ENCODE assay signal across 17 cellular contexts in genomic region chr7:6011541-6011940, GRCh38. TPM values are rescaled to one million over a fixed set of nuclear protein-coding genes. Genes with fewer than 3 reads are reported as not detected.
DNase-seq lines count a peak whose midpoint lies in the region; ATAC-seq, FAIRE-seq and TF ChIP-seq lines count a peak whose summit lies in the region.
"Had no signal": no experiment of that assay in that cellular context is flagged by ENCODE, and none has a peak within 500 bp of the region (broad histone marks: within the 10 kb centered on the region; RNA-seq: fewer than 3 reads in every experiment).

No MANE protein-coding gene starts in this region.

- H4K20me1 ChIP-seq in HCT116 (ENCODE audit: insufficient read depth), result no peaks in the 10 kb centered on the region
- H4K20me1 ChIP-seq in GM12878 (ENCODE audit: control insufficient read depth, insufficient read depth), result no peaks in the 10 kb centered on the region

- H3K4me1 Mint-ChIP-seq in natural killer cell treated with Interleukin-12 subunit alpha and Interleukin-12 subunit beta and Interleukin-15 and Interleukin-18, amount 100 ng/mL, for 72 hours (ENCODE audit: low read depth in 2 of 2), result peaks cover 24 to 29% of the 10 kb centered on the region in 2 donors
- H3K4me1 Mint-ChIP-seq in T-cell, result peaks cover 31 to 46% (median 34%) of the 10 kb centered on the region in 3 donors

- H3K4me2 ChIP-seq in HCT116 (ENCODE audit: low read length) (no peak overlapping the region), GM12878 (ENCODE audit: control insufficient read depth, insufficient read depth) (peak overlapping the region; percentile 29)

- peaks cover 26% of the 10 kb centered on the region for H3K4me1 ChIP-seq in A673 (ENCODE audit: insufficient read depth, low read length, poor library complexity, severe bottlenecking)
- peaks cover 18 to 23% of the 10 kb centered on the region in 2 experiments; a peak in 3 of 4 replicates for H3K4me1 ChIP-seq in HCT116 (ENCODE audit: control insufficient read depth in 1 of 2, insufficient read depth in 2 of 2, low read length in 2 of 2)
- H3K4me1 ChIP-seq in GM12878 (ENCODE audit: control insufficient read depth, insufficient read depth, low read length), result peaks cover 12% of the 10 kb centered on the region

- no peak for DNase-seq in A673 (ENCODE audit: low spot score)
- no peak for DNase-seq in HCT116 (ENCODE audit: low read depth, low spot score)
- DNase-seq in GM12878 (ENCODE audit: low read depth, low spot score), result no peak
- no peak for DNase-seq in natural killer cell treated with Interleukin-12 subunit alpha and Interleukin-12 subunit beta and Interleukin-15 and Interleukin-18, amount 100 ng/mL, for 72 hours (ENCODE audit: low spot score)
- DNase-seq in foreskin melanocyte, result no peak
- DNase-seq in stimulated activated CD4-positive, alpha-beta T cell treated with anti-CD3 and anti-CD28 coated beads, Interleukin-15, amount 100 ng/mL, for 24 hours, result no peak
- DNase-seq in H7, result no peak
- DNase-seq in T-cell, result no peak
- DNase-seq: activated CD4-positive, alpha-beta T cell treated with anti-CD3 and anti-CD28 coated beads for 48 hours; activated naive CD4-positive, alpha-beta T cell treated with Interleukin-2 at 50 U/mL for 16 hours; mesendoderm; OCI-M1; posterior cingulate gyrus; stimulated activated CD4-positive, alpha-beta T cell treated with anti-CD3 and anti-CD28 coated beads, Interleukin-1b, Interleukin-23, amount 100 ng/mL, for 48 hours had no signal

- H3K27ac ChIP-seq in A673 (ENCODE audit: low read depth, low read length, poor library complexity, severe bottlenecking), result no peak overlapping the region
- H3K27ac ChIP-seq in HCT116 (ENCODE audit: low read depth, low read length), result no peak overlapping the region
- H3K27ac ChIP-seq in GM12878 (ENCODE audit: control insufficient read depth, insufficient read depth), result no peak overlapping the region
- H3K27ac ChIP-seq: BLaER1 had no signal

- intact Hi-C loops in A673 (cut with micrococcal nuclease; ENCODE audit: unreplicated experiment) (no loop called here), HCT116 (cut with micrococcal nuclease) (no loop called here), GM12878 (cut with micrococcal nuclease; ENCODE audit: unreplicated experiment) (no loop called here)

- peaks cover 25% of the 10 kb centered on the region for H3K36me3 ChIP-seq in A673 (ENCODE audit: insufficient read depth, low read length, poor library complexity, severe bottlenecking)
- H3K36me3 ChIP-seq in HCT116 (ENCODE audit: control insufficient read depth in 1 of 2, insufficient read depth in 2 of 2, low read length in 2 of 2), result peaks cover 5 to 21% of the 10 kb centered on the region in 2 experiments; a peak in 2 of 4 replicates
- no peaks in the 10 kb centered on the region; a peak in 1 of 4 replicates for H3K36me3 ChIP-seq in GM12878 (ENCODE audit: control insufficient read depth in 2 of 2, insufficient read depth in 2 of 2, low read length in 1 of 2)
- peaks cover 15% of the 10 kb centered on the region for H3K36me3 ChIP-seq in H7 (replicated peaks; ENCODE audit: control insufficient read depth, insufficient read depth, low read length)

- H3K4me3 ChIP-seq in A673 (ENCODE audit: low read depth, low read length, poor library complexity, severe bottlenecking), result no peak overlapping the region
- H3K4me3 ChIP-seq in HCT116 (replicated peaks in 1 of 2; ENCODE audit: low read depth in 1 of 2, low read length in 2 of 2), result no peak overlapping the region
- H3K4me3 ChIP-seq in GM12878, result peak overlapping the region; percentile 22; the same call in 1 of the 2 replicates
- H3K4me3 ChIP-seq in H7 (ENCODE audit: insufficient read depth, low read depth, low read length), result no peak overlapping the region
- H3K4me3 ChIP-seq: BLaER1 had no signal

- in situ Hi-C loops in GM12878 (cut with MboI), result no loop called here

- 45% methylated on average over 2 of the region's 2 CpGs for WGBS in GM12878 (ENCODE audit: insufficient coverage, insufficient replicate concordance, low lambda C conversion rate, missing lambda C conversion rate)

- ATAC-seq in HCT116 (no peak), GM12878 (no peak), T-cell (replicated peaks in 1 of 4) (no peak)
- no peak for ATAC-seq in natural killer cell treated with Interleukin-12 subunit alpha and Interleukin-12 subunit beta and Interleukin-15 and Interleukin-18, amount 100 ng/mL, for 72 hours

- RAD21 ChIA-PET in HCT116 (lab: Charles Lee; ENCODE audit: low non-redundant PET in 1 of 2, low total read pairs in 2 of 2, uncharacterized antibody in 2 of 2, unreplicated experiment in 2 of 2) (no interaction called here), GM12878 (lab: Charles Lee; ENCODE audit: unreplicated experiment) (no interaction called here)

- peaks cover 5% of the 10 kb centered on the region for H3K36me3 Mint-ChIP-seq in natural killer cell treated with Interleukin-12 subunit alpha and Interleukin-12 subunit beta and Interleukin-15 and Interleukin-18, amount 100 ng/mL, for 72 hours
- peaks cover 6% of the 10 kb centered on the region for H3K36me3 Mint-ChIP-seq in T-cell

- POLR2A ChIA-PET in A673 (lab: Charles Lee; ENCODE audit: low non-redundant PET) (no interaction called here), HCT116 (lab: Charles Lee) (no interaction called here), GM12878 (lab: Charles Lee) (no interaction called here), T-cell (lab: Charles Lee) (no interaction called here)

- TF ChIP-seq EP300 in GM12878 (IDR thresholded peaks at IDR 0.05; ENCODE audit: borderline replicate concordance in 1 of 2, control insufficient read depth in 1 of 2, low read depth in 2 of 2, low read length in 2 of 2), result no peak

- no peak overlapping the region for H2AFZ ChIP-seq in HCT116 (ENCODE audit: low read depth, low read length, poor library complexity, severe bottlenecking)
- H2AFZ ChIP-seq in GM12878 (ENCODE audit: control insufficient read depth, low read depth, low read length), result no peak overlapping the region

- H3K27me3 ChIP-seq in A673 (replicated peaks; ENCODE audit: insufficient read depth, low read depth, low read length, poor library complexity) (no peaks in the 10 kb centered on the region), HCT116 (ENCODE audit: insufficient read depth, low read length) (no peaks in the 10 kb centered on the region), GM12878 (replicated peaks in 1 of 2; ENCODE audit: control insufficient read depth in 2 of 2, insufficient read depth in 2 of 2, low read length in 1 of 2) (no peaks in the 10 kb centered on the region), H7 (ENCODE audit: control insufficient read depth, insufficient read depth, low read length) (no peaks in the 10 kb centered on the region)
- H3K27me3 ChIP-seq: BLaER1 had no signal

- no peaks in the 10 kb centered on the region for H3K9me3 Mint-ChIP-seq in natural killer cell treated with Interleukin-12 subunit alpha and Interleukin-12 subunit beta and Interleukin-15 and Interleukin-18, amount 100 ng/mL, for 72 hours
- H3K9me3 Mint-ChIP-seq in T-cell, result no peaks in the 10 kb centered on the region

- no peak for FAIRE-seq in GM12878 (lab: Jason Lieb, UNC)
- FAIRE-seq: colon had no signal

- H3K9me2 ChIP-seq in HCT116 (ENCODE audit: insufficient read depth), result no peaks in the 10 kb centered on the region

- peak overlapping the region; percentile 73 to 87 for H3K27ac Mint-ChIP-seq in natural killer cell treated with Interleukin-12 subunit alpha and Interleukin-12 subunit beta and Interleukin-15 and Interleukin-18, amount 100 ng/mL, for 72 hours
- no peak overlapping the region for H3K27ac Mint-ChIP-seq in T-cell

- no peak for TF ChIP-seq POLR2A in HCT116 (IDR thresholded peaks at IDR 0.05; ENCODE audit: borderline replicate concordance, extremely low read depth, insufficient read depth, insufficient read length)
- TF ChIP-seq POLR2A in GM12878 (IDR thresholded peaks at IDR 0.05; ENCODE audit: low read depth, low read length), result no peak

- H3K4me3 Mint-ChIP-seq in natural killer cell treated with Interleukin-12 subunit alpha and Interleukin-12 subunit beta and Interleukin-15 and Interleukin-18, amount 100 ng/mL, for 72 hours, result peak overlapping the region; percentile 93
- H3K4me3 Mint-ChIP-seq in T-cell, result no peak overlapping the region

- no peak overlapping the region for H3K9ac ChIP-seq in HCT116 (ENCODE audit: low read length)
- H3K9ac ChIP-seq in GM12878 (ENCODE audit: control insufficient read depth, insufficient read depth, low read length), result no peak overlapping the region
- H3K9ac ChIP-seq: BLaER1 had no signal

- TF ChIP-seq CTCF in A673 (conservative IDR thresholded peaks at IDR 0.05; ENCODE audit: low read depth, low read length), result no peak
- TF ChIP-seq CTCF in HCT116 (IDR thresholded peaks at IDR 0.05 in 2 of 3, conservative IDR thresholded peaks at IDR 0.05 in 1 of 3; ENCODE audit: borderline replicate concordance in 1 of 3, insufficient read depth in 1 of 3, low read depth in 2 of 3, low read length in 2 of 3), result no peak
- TF ChIP-seq CTCF in GM12878 (IDR thresholded peaks at IDR 0.05 in 2 of 3, conservative IDR thresholded peaks at IDR 0.05 in 1 of 3; ENCODE audit: control insufficient read depth in 2 of 3, extremely low read depth in 1 of 3, insufficient read depth in 1 of 3, low read depth in 3 of 3, low read length in 3 of 3), result no peak

- TF ChIP-seq RAD21 in HCT116 (IDR thresholded peaks at IDR 0.05; ENCODE audit: low read depth), result no peak
- TF ChIP-seq RAD21 in GM12878 (IDR thresholded peaks at IDR 0.05; ENCODE audit: insufficient read depth, low read depth, low read length), result no peak

- H3K27me3 Mint-ChIP-seq in natural killer cell treated with Interleukin-12 subunit alpha and Interleukin-12 subunit beta and Interleukin-15 and Interleukin-18, amount 100 ng/mL, for 72 hours, result no peaks in the 10 kb centered on the region
- H3K27me3 Mint-ChIP-seq in T-cell, result no peaks in the 10 kb centered on the region

- CTCF ChIA-PET in A673 (lab: Charles Lee), result no interaction called here
- CTCF ChIA-PET in HCT116 (lab: Charles Lee), result no interaction called here
- CTCF ChIA-PET in GM12878 (lab: Yijun Ruan, JAX), result interaction anchor here (1.1 kb wide), 1 partner anchor 46 kb away, joined by 4 read pairs; no protein-coding TSS in a partner anchor
- CTCF ChIA-PET in T-cell (lab: Charles Lee), result no interaction called here

- SMC1A ChIA-PET in GM12878 (lab: Charles Lee; ENCODE audit: uncharacterized antibody, unreplicated experiment), result no interaction called here

- H3K79me2 ChIP-seq in HCT116 (ENCODE audit: insufficient read depth, low read length), result peaks cover 57% of the 10 kb centered on the region
- peaks cover 40% of the 10 kb centered on the region for H3K79me2 ChIP-seq in GM12878 (ENCODE audit: control insufficient read depth, insufficient read depth, low read length)

- no peaks in the 10 kb centered on the region for H3K9me3 ChIP-seq in A673 (ENCODE audit: low read depth, low read length, poor library complexity, severe bottlenecking)
- H3K9me3 ChIP-seq in HCT116 (ENCODE audit: control insufficient read depth in 1 of 2, insufficient read depth in 1 of 2, low read depth in 1 of 2, low read length in 2 of 2), result no peaks in the 10 kb centered on the region
- H3K9me3 ChIP-seq in GM12878 (replicated peaks; ENCODE audit: control insufficient read depth, insufficient read depth, low read length), result 0 out of 3 replicates have a peak, but pooled peaks cover 2% of the 10 kb centered on the region
- H3K9me3 ChIP-seq: BLaER1 had no signal

- BruUV-seq in A673 (replicated peaks; lab: Mats Ljungman, UMichigan) (TSS peak; percentile 35), HCT116 (replicated peaks; lab: Mats Ljungman, UMichigan) (TSS peak; percentile 52), GM12878 (replicated peaks; lab: Mats Ljungman, UMichigan) (TSS peak; percentile 64)

RNA-seq across cellular contexts. Expression of gene AIMP2, which starts 2.5 kb away (rescaled TPM):
- 87.4 and 90.1 TPM in 2 replicates for total RNA-seq in A673 (2021)
- 61.8 TPM for total RNA-seq in HCT116 (2021; ENCODE audit: unreplicated experiment)
- 37.6 and 39.6 TPM in 2 replicates for polyA plus RNA-seq in HCT116 (2012)
- 13.2 and 13.4 TPM in 2 replicates for total RNA-seq in GM12878 (2013; cell fraction: nucleolus; rRNA removed)
- total RNA-seq in GM12878 (2014; rRNA removed), result 82.3 and 94.3 TPM in 2 replicates
- total RNA-seq in GM12878 (2014; rRNA removed; fragmentation: Illumina TruSeq; extraction: Trizol), result 57.2 and 59.9 TPM in 2 replicates
- 61.0 and 61.8 TPM in 2 replicates for total RNA-seq in GM12878 (2021)
- polyA plus RNA-seq in GM12878 (2011; ENCODE audit: low read depth), result 19.8 TPM
- polyA plus RNA-seq in GM12878 (2011; rRNA removed), result 40.2 and 52.9 TPM in 2 replicates
- polyA plus RNA-seq in GM12878 (2011; cell fraction: cytosol; rRNA removed), result 70.8 and 80.2 TPM in 2 replicates
- polyA plus RNA-seq in GM12878 (2011; cell fraction: nucleus; rRNA removed), result 26.7 and 41.8 TPM in 2 replicates
- 19.0 and 21.6 TPM in 2 replicates for polyA plus RNA-seq in GM12878 (2012)
- 29.5 and 46.7 TPM in 2 replicates for polyA plus RNA-seq in GM12878 (2014; fragmentation: Illumina TruSeq; extraction: Trizol)
- 10 to 100 TPM; 55.6 to 80.0 TPM for polyA plus RNA-seq in GM12878 (2014; fragmentation: Nextera tagmentation; extraction: Ambion mirVana)
- polyA plus RNA-seq in GM12878 (2014; rRNA removed), result 91.7 and 95.0 TPM in 2 replicates
- 100 to 1,000 TPM; 129 to 130 TPM for polyA plus RNA-seq in GM12878 (2016; fragmentation: Nextera tagmentation; extraction: Ambion mirVana)
- 33.1 and 43.8 TPM in 2 replicates for polyA minus RNA-seq in GM12878 (2011; rRNA and poly(A)+ RNA removed)
- 17.5 and 27.4 TPM in 2 replicates for polyA minus RNA-seq in GM12878 (2011; cell fraction: cytosol; rRNA and poly(A)+ RNA removed)
- 11.0 and 23.6 TPM in 2 replicates for polyA minus RNA-seq in GM12878 (2011; cell fraction: nucleus; rRNA and poly(A)+ RNA removed)
- total RNA-seq in natural killer cell treated with Interleukin-12 subunit alpha and Interleukin-12 subunit beta and Interleukin-15 and Interleukin-18, amount 100 ng/mL, for 72 hours, result 10 to 100 TPM; 38.6 to 74.8 TPM
- total RNA-seq in H7 (2014; rRNA removed; shearing (Covaris generic)), result 90.9 and 100 TPM in 2 replicates
- 10 to 100 TPM in 3 of 5 donors, 1 to 10 TPM in 2; 7.8 to 17.4 (median 14.1) TPM for total RNA-seq in T-cell

RNA-seq across cellular contexts. Expression of gene PMS2, which starts 2.7 kb away (rescaled TPM):
- total RNA-seq in A673 (2021) (14.6 and 16.8 TPM in 2 replicates), HCT116 (2021; ENCODE audit: unreplicated experiment) (27.6 TPM), GM12878 (2014; rRNA removed) (19.6 and 22.9 TPM in 2 replicates), GM12878 (2014; rRNA removed; fragmentation: Illumina TruSeq; extraction: Trizol) (25.4 and 25.5 TPM in 2 replicates), GM12878 (2021) (19.3 and 21.4 TPM in 2 replicates), T-cell (10 to 100 TPM; 13.5 to 21.0 (median 20.0) TPM)
- 11.6 and 15.0 TPM in 2 replicates for polyA plus RNA-seq in HCT116 (2012)
- 52.9 and 53.1 TPM in 2 replicates for total RNA-seq in GM12878 (2013; cell fraction: nucleolus; rRNA removed)
- polyA plus RNA-seq in GM12878 (2011; ENCODE audit: low read depth), result 6.8 TPM
- polyA plus RNA-seq in GM12878 (2011; rRNA removed) (16.8 and 20.5 TPM in 2 replicates), GM12878 (2014; fragmentation: Illumina TruSeq; extraction: Trizol) (19.8 and 23.0 TPM in 2 replicates), GM12878 (2014; fragmentation: Nextera tagmentation; extraction: Ambion mirVana) (1 to 10 TPM; 3.6 to 4.7 TPM), GM12878 (2014; rRNA removed) (13.2 and 14.0 TPM in 2 replicates), GM12878 (2016; fragmentation: Nextera tagmentation; extraction: Ambion mirVana) (10 to 100 TPM; 17.9 to 18.0 TPM)
- polyA plus RNA-seq in GM12878 (2011; cell fraction: cytosol; rRNA removed), result 10.7 and 11.0 TPM in 2 replicates
- polyA plus RNA-seq in GM12878 (2011; cell fraction: nucleus; rRNA removed), result 9.7 and 11.8 TPM in 2 replicates
- 8.9 and 11.5 TPM in 2 replicates for polyA plus RNA-seq in GM12878 (2012)
- 19.5 and 20.5 TPM in 2 replicates for polyA minus RNA-seq in GM12878 (2011; rRNA and poly(A)+ RNA removed)
- 5.2 and 13.9 TPM in 2 replicates for polyA minus RNA-seq in GM12878 (2011; cell fraction: cytosol; rRNA and poly(A)+ RNA removed)
- polyA minus RNA-seq in GM12878 (2011; cell fraction: nucleus; rRNA and poly(A)+ RNA removed), result 8.1 and 13.1 TPM in 2 replicates
- total RNA-seq in natural killer cell treated with Interleukin-12 subunit alpha and Interleukin-12 subunit beta and Interleukin-15 and Interleukin-18, amount 100 ng/mL, for 72 hours, result 10 to 100 TPM; 14.6 to 20.0 TPM
- total RNA-seq in H7 (2014; rRNA removed; shearing (Covaris generic)), result 18.5 and 19.6 TPM in 2 replicates

RNA-seq across cellular contexts. Expression of gene ANKRD61, which starts 19.6 kb away (rescaled TPM):
- 0.98 and 1.1 TPM in 2 replicates for total RNA-seq in A673 (2021)
- 0.17 TPM for total RNA-seq in HCT116 (2021; ENCODE audit: unreplicated experiment)
- polyA plus RNA-seq in HCT116 (2012), result 0.94 and 1.3 TPM in 2 replicates
- 0.33 TPM in 1 of 2 replicates, not detected in the other for total RNA-seq in GM12878 (2013; cell fraction: nucleolus; rRNA removed)
- total RNA-seq in GM12878 (2014; rRNA removed), result 0.11 and 0.16 TPM in 2 replicates
- 0.18 and 0.22 TPM in 2 replicates for total RNA-seq in GM12878 (2014; rRNA removed; fragmentation: Illumina TruSeq; extraction: Trizol)
- total RNA-seq in GM12878 (2021), result 0.18 TPM in 1 of 2 replicates, not detected in the other
- polyA plus RNA-seq in GM12878 (2011; ENCODE audit: low read depth), result 0.52 TPM
- polyA plus RNA-seq in GM12878 (2011; rRNA removed), result 0.18 TPM in 1 of 2 replicates, not detected in the other
- 0.13 and 0.18 TPM in 2 replicates for polyA plus RNA-seq in GM12878 (2011; cell fraction: cytosol; rRNA removed)
- 0.31 and 0.56 TPM in 2 replicates for polyA plus RNA-seq in GM12878 (2011; cell fraction: nucleus; rRNA removed)
- polyA plus RNA-seq in GM12878 (2012), result 0.49 and 0.87 TPM in 2 replicates
- polyA plus RNA-seq in GM12878 (2014; fragmentation: Illumina TruSeq; extraction: Trizol), result 0.34 and 0.35 TPM in 2 replicates
- polyA plus RNA-seq in GM12878 (2014; fragmentation: Nextera tagmentation; extraction: Ambion mirVana), result under 1 TPM; 0.20 to 0.37 TPM
- 0.22 and 0.64 TPM in 2 replicates for polyA plus RNA-seq in GM12878 (2014; rRNA removed)
- polyA plus RNA-seq in GM12878 (2016; fragmentation: Nextera tagmentation; extraction: Ambion mirVana), result under 1 TPM; 0.51 to 0.57 TPM
- polyA minus RNA-seq in GM12878 (2011; rRNA and poly(A)+ RNA removed), result 0.29 and 0.41 TPM in 2 replicates
- not detected in 2 replicates for polyA minus RNA-seq in GM12878 (2011; cell fraction: cytosol; rRNA and poly(A)+ RNA removed)
- polyA minus RNA-seq in GM12878 (2011; cell fraction: nucleus; rRNA and poly(A)+ RNA removed), result not detected in 2 replicates
- total RNA-seq in natural killer cell treated with Interleukin-12 subunit alpha and Interleukin-12 subunit beta and Interleukin-15 and Interleukin-18, amount 100 ng/mL, for 72 hours, result not detected
- total RNA-seq in H7 (2014; rRNA removed; shearing (Covaris generic)), result 0.18 and 0.31 TPM in 2 replicates
- not detected for total RNA-seq in T-cell

RNA-seq across cellular contexts. Expression of gene RSPH10B, which starts 41.1 kb away (rescaled TPM):
- total RNA-seq in A673 (2021) (0.41 and 1.0 TPM in 2 replicates), HCT116 (2021; ENCODE audit: unreplicated experiment) (not detected), GM12878 (2014; rRNA removed) (0.05 TPM in 1 of 2 replicates, not detected in the other), GM12878 (2014; rRNA removed; fragmentation: Illumina TruSeq; extraction: Trizol) (0.23 TPM in 1 of 2 replicates, not detected in the other), GM12878 (2021) (0.35 TPM in 1 of 2 replicates, not detected in the other), T-cell (under 1 TPM in 3 of 5 donors, not detected in 2; 0.56 to 0.90 (median 0.65) TPM)
- 0.04 and 0.16 TPM in 2 replicates for polyA plus RNA-seq in HCT116 (2012)
- total RNA-seq in GM12878 (2013; cell fraction: nucleolus; rRNA removed), result 0.81 TPM in 1 of 2 replicates, not detected in the other
- polyA plus RNA-seq in GM12878 (2011; ENCODE audit: low read depth), result not detected
- polyA plus RNA-seq in GM12878 (2011; rRNA removed) (0.03 TPM in 1 of 2 replicates, not detected in the other), GM12878 (2014; fragmentation: Illumina TruSeq; extraction: Trizol) (not detected in 2 replicates), GM12878 (2014; fragmentation: Nextera tagmentation; extraction: Ambion mirVana) (not detected), GM12878 (2014; rRNA removed) (not detected in 2 replicates), GM12878 (2016; fragmentation: Nextera tagmentation; extraction: Ambion mirVana) (not detected)
- polyA plus RNA-seq in GM12878 (2011; cell fraction: cytosol; rRNA removed), result not detected in 2 replicates
- polyA plus RNA-seq in GM12878 (2011; cell fraction: nucleus; rRNA removed), result 0.15 and 0.27 TPM in 2 replicates
- 0.08 TPM in 1 of 2 replicates, not detected in the other for polyA plus RNA-seq in GM12878 (2012)
- polyA minus RNA-seq in GM12878 (2011; rRNA and poly(A)+ RNA removed), result not detected in 2 replicates
- polyA minus RNA-seq in GM12878 (2011; cell fraction: cytosol; rRNA and poly(A)+ RNA removed), result not detected in 2 replicates
- polyA minus RNA-seq in GM12878 (2011; cell fraction: nucleus; rRNA and poly(A)+ RNA removed), result 0.96 TPM in 1 of 2 replicates, not detected in the other
- 1 to 10 TPM in 1 of 2 donors, under 1 TPM in 1; 0.64 to 1.3 TPM for total RNA-seq in natural killer cell treated with Interleukin-12 subunit alpha and Interleukin-12 subunit beta and Interleukin-15 and Interleukin-18, amount 100 ng/mL, for 72 hours
- not detected in 2 replicates for total RNA-seq in H7 (2014; rRNA removed; shearing (Covaris generic))
- total RNA-seq: HT1080 had no signal

RNA-seq across cellular contexts. Expression of gene EIF2AK1, which starts 47.4 kb away (rescaled TPM):
- total RNA-seq in A673 (2021) (118 and 119 TPM in 2 replicates), HCT116 (2021; ENCODE audit: unreplicated experiment) (141 TPM), GM12878 (2014; rRNA removed) (120 and 141 TPM in 2 replicates), GM12878 (2014; rRNA removed; fragmentation: Illumina TruSeq; extraction: Trizol) (22.4 and 25.3 TPM in 2 replicates), GM12878 (2021) (92.9 and 96.9 TPM in 2 replicates), T-cell (10 to 100 TPM; 55.8 to 82.6 (median 69.9) TPM)
- polyA plus RNA-seq in HCT116 (2012), result 60.0 and 83.4 TPM in 2 replicates
- total RNA-seq in GM12878 (2013; cell fraction: nucleolus; rRNA removed), result 218 and 241 TPM in 2 replicates
- 42.4 TPM for polyA plus RNA-seq in GM12878 (2011; ENCODE audit: low read depth)
- polyA plus RNA-seq in GM12878 (2011; rRNA removed) (80.4 and 90.9 TPM in 2 replicates), GM12878 (2014; fragmentation: Illumina TruSeq; extraction: Trizol) (74.5 and 89.8 TPM in 2 replicates), GM12878 (2014; fragmentation: Nextera tagmentation; extraction: Ambion mirVana) (10 to 100 TPM; 15.6 to 23.3 TPM), GM12878 (2014; rRNA removed) (143 and 169 TPM in 2 replicates), GM12878 (2016; fragmentation: Nextera tagmentation; extraction: Ambion mirVana) (100 to 1,000 TPM in 1 of 2 experiments, 10 to 100 TPM in 1; 97.6 to 116 TPM)
- polyA plus RNA-seq in GM12878 (2011; cell fraction: cytosol; rRNA removed), result 56.2 and 81.2 TPM in 2 replicates
- 56.7 and 66.3 TPM in 2 replicates for polyA plus RNA-seq in GM12878 (2011; cell fraction: nucleus; rRNA removed)
- 53.7 and 55.7 TPM in 2 replicates for polyA plus RNA-seq in GM12878 (2012)
- polyA minus RNA-seq in GM12878 (2011; rRNA and poly(A)+ RNA removed), result 55.4 and 77.9 TPM in 2 replicates
- polyA minus RNA-seq in GM12878 (2011; cell fraction: cytosol; rRNA and poly(A)+ RNA removed), result 22.4 and 25.4 TPM in 2 replicates
- 38.1 and 45.3 TPM in 2 replicates for polyA minus RNA-seq in GM12878 (2011; cell fraction: nucleus; rRNA and poly(A)+ RNA removed)
- 100 to 1,000 TPM in 1 of 2 donors, 10 to 100 TPM in 1; 81.9 to 103 TPM for total RNA-seq in natural killer cell treated with Interleukin-12 subunit alpha and Interleukin-12 subunit beta and Interleukin-15 and Interleukin-18, amount 100 ng/mL, for 72 hours
- total RNA-seq in H7 (2014; rRNA removed; shearing (Covaris generic)), result 94.8 and 102 TPM in 2 replicates

Comparison
In these comparisons a context has a peak if more than half of its experiments do, and no peak if none do; other contexts are left out.
1. H3K27ac Mint-ChIP-seq: peak in natural killer cell treated with Interleukin-12 subunit alpha and Interleukin-12 subunit beta and Interleukin-15 and Interleukin-18, amount 100 ng/mL, for 72 hours (2 of 2); none in T-cell (0 of 2).